ENCODE assay signal across 15 cellular contexts in the genomic region with DNA sequence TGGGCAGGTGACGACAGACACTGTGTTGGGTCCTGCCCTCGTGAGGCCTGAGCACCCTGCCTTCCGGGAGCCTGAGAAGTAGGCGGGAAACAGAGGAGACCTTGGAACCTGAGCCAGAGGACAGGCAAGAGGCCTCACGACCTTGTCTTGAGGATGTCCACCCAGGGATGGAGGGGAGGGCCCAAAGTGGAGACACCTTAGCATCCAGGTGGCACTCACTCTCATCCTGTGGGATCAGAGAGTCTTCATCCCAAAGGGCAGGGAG.
DNase-seq lines count a peak whose midpoint lies in the region; ATAC-seq and TF ChIP-seq lines count a peak whose summit lies in the region.
"Had no signal": no experiment of that assay in that cellular context is flagged by ENCODE, and none has a peak within 500 bp of the region (broad histone marks: within the 10 kb centered on the region; RNA-seq: fewer than 3 reads in every experiment).

No MANE protein-coding gene starts in this region.

- intact Hi-C loops in sciatic nerve (cut with DNase I) = no loop called here

- H3K27ac Mint-ChIP-seq in H9 = no peak overlapping the region
- H3K27ac Mint-ChIP-seq: CD4-positive, alpha-beta memory T cell; GM23338; HFFc6 had no signal

- no peak overlapping the region for H4K5ac ChIP-seq in H9 (ENCODE audit: insufficient read length, low read depth, low read length)

- TF ChIP-seq CTCF in GM13976 (IDR thresholded peaks at IDR 0.05; ENCODE audit: borderline replicate concordance, control extremely low read depth, extremely low read depth, insufficient read depth, missing control alignments) (no peak), H9 (conservative IDR thresholded peaks at IDR 0.05) (no peak)

- H2AFZ ChIP-seq in H9 (ENCODE audit: low read length) (no peak overlapping the region), neuronal stem cell (ENCODE audit: low read length) (no peak overlapping the region)
- H2AFZ ChIP-seq: GM23338 had no signal

- H2BK12ac ChIP-seq in H9 (ENCODE audit: insufficient read length, low read depth, low read length) = no peak overlapping the region
- H2BK12ac ChIP-seq in neuronal stem cell (ENCODE audit: low read length) = no peak overlapping the region

- H3K23ac ChIP-seq in H9 (ENCODE audit: insufficient read length, low read depth, low read length) (no peak overlapping the region), neuronal stem cell (ENCODE audit: low read depth, low read length, poor library complexity) (peak overlapping the region; percentile 19)

- H3K4me3 ChIP-seq in neuronal stem cell (ENCODE audit: low read length in 2 of 2) = no peak overlapping the region
- H3K4me3 ChIP-seq: GM23338, HAP-1 had no signal

- H3K27ac ChIP-seq in H9 (ENCODE audit: insufficient read length, low read depth, low read length) = no peak overlapping the region
- H3K27ac ChIP-seq in neuronal stem cell (replicated peaks; ENCODE audit: low read length) = no peak overlapping the region

- H3K4me1 Mint-ChIP-seq in H9 = peaks cover 10% of the 10 kb centered on the region in 2 experiments

- H3K4me1 ChIP-seq in H9 (ENCODE audit: insufficient read depth, low read length) (no peaks in the 10 kb centered on the region), neuronal stem cell (ENCODE audit: control insufficient read depth in 2 of 2, insufficient read depth in 1 of 2, low read depth in 1 of 2, low read length in 2 of 2) (peaks cover 0 to 3% of the 10 kb centered on the region in 2 donors)
- H3K4me1 ChIP-seq: HAP-1 had no signal

- no peak overlapping the region for H3K56ac ChIP-seq in H9 (ENCODE audit: insufficient read length, low read depth, low read length)

- no peaks in the 10 kb centered on the region for H3K36me3 ChIP-seq in neuronal stem cell (replicated peaks in 1 of 2; ENCODE audit: control insufficient read depth in 2 of 2, insufficient read depth in 2 of 2, low read length in 2 of 2)
- H3K36me3 ChIP-seq: HAP-1 had no signal

- H3T11ph ChIP-seq in H9 (ENCODE audit: low read length) = no peak overlapping the region

- no peak overlapping the region for H2BK5ac ChIP-seq in H9 (ENCODE audit: insufficient read length, low read length)
- H2BK5ac ChIP-seq in neuronal stem cell (ENCODE audit: low read length) = no peak overlapping the region

- H4K20me1 ChIP-seq in H9 (ENCODE audit: control insufficient read depth, insufficient read depth, insufficient read length) = no peaks in the 10 kb centered on the region

- H3K79me1 ChIP-seq in H9 (ENCODE audit: insufficient read depth, low read depth, low read length, poor library complexity, severe bottlenecking) (no peaks in the 10 kb centered on the region), neuronal stem cell (ENCODE audit: low read depth, low read length) (no peaks in the 10 kb centered on the region)

- H3K14ac ChIP-seq in H9 (ENCODE audit: insufficient read depth, low read length) (no peak overlapping the region), neuronal stem cell (ENCODE audit: low read length) (no peak overlapping the region)

- H2BK15ac ChIP-seq in H9 (ENCODE audit: low read depth, low read length) (no peak overlapping the region), neuronal stem cell (ENCODE audit: low read length) (no peak overlapping the region)

- H4K91ac ChIP-seq in H9 (ENCODE audit: insufficient read length, low read depth, low read length) = no peak overlapping the region
- no peak overlapping the region for H4K91ac ChIP-seq in neuronal stem cell (ENCODE audit: low read depth, low read length, poor library complexity)

- H3K9ac ChIP-seq in H9 (ENCODE audit: extremely low read depth, insufficient read length, low read length) (no peak overlapping the region), neuronal stem cell (ENCODE audit: low read depth, low read length, poor library complexity) (no peak overlapping the region)

- ATAC-seq in sciatic nerve = no peak
- no peak for ATAC-seq in GM18858 (IDR thresholded peaks at IDR 0.05; ENCODE audit: unreplicated experiment)
- ATAC-seq: GM23338 had no signal

- no peak overlapping the region for H3K18ac ChIP-seq in H9 (ENCODE audit: insufficient read length, low read depth, low read length)
- H3K18ac ChIP-seq in neuronal stem cell (ENCODE audit: low read length) = peak overlapping the region; percentile 25

- DNase-seq in GM13976 (ENCODE audit: low spot score) (peak; percentile 4), H9 (peak; percentile 14), neuronal stem cell (ENCODE audit: low spot score) (no peak), sciatic nerve (ENCODE audit: low spot score) (peak; percentile 38)
- DNase-seq in activated CD4-positive, alpha-beta T cell treated with anti-CD3 and anti-CD28 coated beads for 1 hour = no peak
- no peak for DNase-seq in stimulated activated CD4-positive, alpha-beta T cell treated with anti-CD3 and anti-CD28 coated beads, Interleukin-4, amount 100 ng/mL, for 1 hour
- DNase-seq: C1 segment of cervical spinal cord; Calu3; CD4-positive, alpha-beta memory T cell; COR-L47; DND-41; HFFc6 had no signal

- H3K4me2 ChIP-seq in H9 (ENCODE audit: insufficient read depth, insufficient read length, low read length) (no peak overlapping the region), neuronal stem cell (ENCODE audit: insufficient read depth, low read length, poor library complexity, severe bottlenecking) (no peak overlapping the region)
- H3K4me2 ChIP-seq: GM23338 had no signal

- H2BK120ac ChIP-seq in H9 (ENCODE audit: low read depth, low read length, poor library complexity, severe bottlenecking) (no peak overlapping the region), neuronal stem cell (ENCODE audit: low read depth, low read length) (no peak overlapping the region)

- H3K4me3 Mint-ChIP-seq in H9 = no peak overlapping the region
- H3K4me3 Mint-ChIP-seq: CD4-positive, alpha-beta memory T cell; GM23338; HFFc6 had no signal

- H3K4ac ChIP-seq in H9 (ENCODE audit: low read depth, low read length) = no peak overlapping the region
- no peak overlapping the region for H3K4ac ChIP-seq in neuronal stem cell (ENCODE audit: low read length)

- in situ Hi-C loops in GM13976 (cut with MboI; ENCODE audit: low sequenced_read_pairs, unreplicated experiment) = no loop called here

- no peaks in the 10 kb centered on the region for H3K27me3 ChIP-seq in H9 (ENCODE audit: insufficient read depth, low read length)
- no peaks in the 10 kb centered on the region for H3K27me3 ChIP-seq in neuronal stem cell (ENCODE audit: control insufficient read depth in 3 of 3, insufficient read depth in 3 of 3, low read depth in 1 of 3, low read length in 3 of 3)

- no peaks in the 10 kb centered on the region; a peak in 1 of 7 replicates for H3K36me3 Mint-ChIP-seq in H9 (ENCODE audit: insufficient read depth in 1 of 3, low read depth in 3 of 3)
- H3K36me3 Mint-ChIP-seq: CD4-positive, alpha-beta memory T cell had no signal

- WGBS in H9 (ENCODE audit: extremely low coverage, insufficient read length, low lambda C conversion rate) = no CpG with 5 or more reads among the region's 5 CpGs
- WGBS in neuronal stem cell (ENCODE audit: extremely low coverage in 2 of 2, insufficient read length in 2 of 2, insufficient replicate concordance in 1 of 2), 2 donors = no CpG with 5 or more reads among the region's 5 CpGs

- peaks cover 10% of the 10 kb centered on the region for H3K27me3 Mint-ChIP-seq in H9 (ENCODE audit: low read depth)

- H2BK20ac ChIP-seq in H9 (ENCODE audit: low read depth, low read length, poor library complexity, severe bottlenecking) = no peak overlapping the region

- no peaks in the 10 kb centered on the region for H3K23me2 ChIP-seq in H9 (ENCODE audit: insufficient read length, low read depth, low read length, poor library complexity, severe bottlenecking)

- H3K79me2 ChIP-seq in H9 (ENCODE audit: insufficient read depth, low read length) = no peaks in the 10 kb centered on the region

- H4K8ac ChIP-seq in H9 (replicated peaks; ENCODE audit: insufficient read length, low read depth, low read length) (no peak overlapping the region), neuronal stem cell (ENCODE audit: low read depth, low read length) (no peak overlapping the region)

- H3K9me3 Mint-ChIP-seq in H9 = peaks cover 0 to 5% of the 10 kb centered on the region in 2 experiments; a peak in 1 of 5 replicates

- no peak overlapping the region for H2AK5ac ChIP-seq in H9 (ENCODE audit: insufficient read length, low read length)
- H2AK5ac ChIP-seq in neuronal stem cell (ENCODE audit: low read depth, low read length) = peak overlapping the region; percentile 40

- H3K9me3 ChIP-seq in H9 (ENCODE audit: control insufficient read depth, low read depth, low read length) (no peaks in the 10 kb centered on the region), neuronal stem cell (replicated peaks in 1 of 2; ENCODE audit: control insufficient read depth in 2 of 2, insufficient read depth in 1 of 2, low read depth in 1 of 2, low read length in 2 of 2) (peaks cover 0 to 4% of the 10 kb centered on the region in 2 donors)
- H3K9me3 ChIP-seq: HAP-1 had no signal

Comparison
In these comparisons a context has a peak if more than half of its experiments do, and no peak if none do; other contexts are left out.
1. DNase-seq: peak in GM13976 (single experiment), H9 (single experiment) and sciatic nerve (single experiment); none in neuronal stem cell (single experiment), activated CD4-positive, alpha-beta T cell treated with anti-CD3 and anti-CD28 coated beads for 1 hour (single experiment) and stimulated activated CD4-positive, alpha-beta T cell treated with anti-CD3 and anti-CD28 coated beads, Interleukin-4, amount 100 ng/mL, for 1 hour (single experiment).